Comparison of ENCODE assay signal across 1 cellular context in the genomic region with DNA sequence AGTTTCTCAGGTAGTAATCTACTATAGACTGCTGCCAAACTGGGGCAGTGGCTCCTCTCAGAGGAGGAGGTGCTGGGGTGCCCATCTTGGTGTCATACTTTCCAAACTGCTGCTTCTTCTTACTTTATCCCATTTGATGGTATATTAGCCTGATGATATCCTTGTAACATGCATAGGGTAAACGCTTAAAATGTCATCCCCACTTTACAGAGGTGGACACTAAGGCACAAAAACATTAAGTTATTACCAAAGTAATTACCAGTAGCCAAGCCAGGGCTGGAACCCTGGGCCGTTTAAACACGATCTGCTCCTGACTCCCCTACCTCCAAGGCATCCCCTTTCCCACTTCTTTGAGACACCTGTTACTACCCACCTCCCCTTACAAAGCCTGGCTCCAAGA.
TF ChIP-seq lines count a peak whose summit lies in the region.

No MANE protein-coding gene starts in this region.

TF ChIP-seq in H1, 55 proteins besides CTCF, POLR2A, EP300 and RAD21:
- TF ChIP-seq HDAC2 (IDR thresholded peaks at IDR 0.05; ENCODE audit: borderline replicate concordance in 1 of 2, low read depth in 2 of 2, low read length in 2 of 2) (no peak), NANOG (IDR thresholded peaks at IDR 0.05; ENCODE audit: insufficient read depth, low read depth, low read length, poor library complexity, severe bottlenecking) (no peak)
- TF ChIP-seq, protein P1, sequence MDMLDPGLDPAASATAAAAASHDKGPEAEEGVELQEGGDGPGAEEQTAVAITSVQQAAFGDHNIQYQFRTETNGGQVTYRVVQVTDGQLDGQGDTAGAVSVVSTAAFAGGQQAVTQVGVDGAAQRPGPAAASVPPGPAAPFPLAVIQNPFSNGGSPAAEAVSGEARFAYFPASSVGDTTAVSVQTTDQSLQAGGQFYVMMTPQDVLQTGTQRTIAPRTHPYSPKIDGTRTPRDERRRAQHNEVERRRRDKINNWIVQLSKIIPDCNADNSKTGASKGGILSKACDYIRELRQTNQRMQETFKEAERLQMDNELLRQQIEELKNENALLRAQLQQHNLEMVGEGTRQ (IDR thresholded peaks at IDR 0.05; ENCODE audit: low read length): no peak
TF ChIP-seq in H1: peak in this region for 0.
